10 cellular contexts compared by ENCODE assay signal in genomic region chr2:177784449-177784845, GRCh38.
DNase-seq lines count a peak whose midpoint lies in the region; ATAC-seq and TF ChIP-seq lines count a peak whose summit lies in the region.
"Had no signal": no experiment of that assay in that cellular context is flagged by ENCODE, and none has a peak within 500 bp of the region (broad histone marks: within the 10 kb centered on the region; RNA-seq: fewer than 3 reads in every experiment).

No MANE protein-coding gene starts in this region.

- TF ChIP-seq CTCF in BJ (IDR thresholded peaks at IDR 0.05; ENCODE audit: insufficient read depth, low read depth, low read length) (no peak), esophagus muscularis mucosa (IDR thresholded peaks at IDR 0.05) (no peak)

- intact Hi-C loops in esophagus muscularis mucosa (cut with DNase I) = no loop called here

- peaks cover 33% of the 10 kb centered on the region for H3K4me1 Mint-ChIP-seq in activated CD4-positive, alpha-beta memory T cell treated with anti-CD3 and anti-CD28 coated beads, Interleukin-2, amount 10 ng/mL, durations not matched to agents 7 days and 5 days

- no peak for TF ChIP-seq EP300 in esophagus muscularis mucosa (IDR thresholded peaks at IDR 0.05)

- CTCF ChIA-PET in BJ (lab: Yijun Ruan, JAX) = no interaction called here
- CTCF ChIA-PET in activated CD4-positive, alpha-beta memory T cell treated with anti-CD3 and anti-CD28 coated beads, Interleukin-2, amount 10 ng/mL, durations not matched to agents 7 days and 5 days (lab: Charles Lee) = interaction anchor here (3.2 kb wide), 1 partner anchor 11 kb away, joined by 20 read pairs; no protein-coding TSS in a partner anchor

- H3K27me3 ChIP-seq in BJ (ENCODE audit: control insufficient read depth, insufficient read depth, low read length) (no peaks in the 10 kb centered on the region; the same call in 1 of the 2 replicates), esophagus muscularis mucosa (no peaks in the 10 kb centered on the region)
- H3K27me3 ChIP-seq: neutrophil had no signal

- peaks cover 7% of the 10 kb centered on the region for H3K27me3 Mint-ChIP-seq in activated CD4-positive, alpha-beta memory T cell treated with anti-CD3 and anti-CD28 coated beads, Interleukin-2, amount 10 ng/mL, durations not matched to agents 7 days and 5 days

- H3K4me3 ChIP-seq in BJ (ENCODE audit: low read depth, low read length) = no peak overlapping the region
- no peak overlapping the region for H3K4me3 ChIP-seq in esophagus muscularis mucosa

- H3K9me3 Mint-ChIP-seq in activated CD4-positive, alpha-beta memory T cell treated with anti-CD3 and anti-CD28 coated beads, Interleukin-2, amount 10 ng/mL, durations not matched to agents 7 days and 5 days = peaks cover 5% of the 10 kb centered on the region

- H3K36me3 ChIP-seq in BJ (ENCODE audit: control insufficient read depth, insufficient read depth, low read length) (no peaks in the 10 kb centered on the region), esophagus muscularis mucosa (no peaks in the 10 kb centered on the region)
- H3K36me3 ChIP-seq: neutrophil had no signal

- H3K9me3 ChIP-seq in esophagus muscularis mucosa = no peaks in the 10 kb centered on the region
- H3K9me3 ChIP-seq: neutrophil had no signal

- H3K4me1 ChIP-seq in esophagus muscularis mucosa = peaks cover 0 to 5% (median 2%) of the 10 kb centered on the region in 4 donors

- H3K27ac Mint-ChIP-seq in activated CD4-positive, alpha-beta memory T cell treated with anti-CD3 and anti-CD28 coated beads, Interleukin-2, amount 10 ng/mL, durations not matched to agents 7 days and 5 days = peak overlapping the region; percentile 39

- TF ChIP-seq POLR2A in esophagus muscularis mucosa (IDR thresholded peaks at IDR 0.05; ENCODE audit: low read depth) = no peak

- peak overlapping the region; percentile 29 for H3K4me3 Mint-ChIP-seq in activated CD4-positive, alpha-beta memory T cell treated with anti-CD3 and anti-CD28 coated beads, Interleukin-2, amount 10 ng/mL, durations not matched to agents 7 days and 5 days

- ATAC-seq in GM18502 (IDR thresholded peaks at IDR 0.05; ENCODE audit: poor library complexity, unreplicated experiment) (no peak), GM18519 (IDR thresholded peaks at IDR 0.05; ENCODE audit: low FRiP score, unreplicated experiment) (no peak)

- no peaks in the 10 kb centered on the region for H3K36me3 Mint-ChIP-seq in activated CD4-positive, alpha-beta memory T cell treated with anti-CD3 and anti-CD28 coated beads, Interleukin-2, amount 10 ng/mL, durations not matched to agents 7 days and 5 days (ENCODE audit: low read depth)

- DNase-seq in BJ (ENCODE audit: low read depth) (peak; percentile 66), H4 (ENCODE audit: low spot score) (peak; percentile 62), kidney tubule cell (ENCODE audit: low spot score) (peak; percentile 14), anterior cingulate cortex (lab: John Stamatoyannopoulos, UW) (no peak), esophagus muscularis mucosa (ENCODE audit: extremely low spot score) (no peak)
- DNase-seq in activated CD4-positive, alpha-beta memory T cell treated with anti-CD3 and anti-CD28 coated beads, Interleukin-2, amount 10 ng/mL, durations not matched to agents 7 days and 5 days = no peak
- DNase-seq: NCI-H187 had no signal

- H3K27ac ChIP-seq in esophagus muscularis mucosa (replicated peaks in 1 of 4) = no peak overlapping the region
- H3K27ac ChIP-seq: neutrophil had no signal

- POLR2A ChIA-PET in BJ (lab: Charles Lee) = no interaction called here
- POLR2A ChIA-PET in activated CD4-positive, alpha-beta memory T cell treated with anti-CD3 and anti-CD28 coated beads, Interleukin-2, amount 10 ng/mL, durations not matched to agents 7 days and 5 days (lab: Charles Lee) = interaction anchor here (1.5 kb wide), 1 partner anchor 11 kb away, joined by 5 read pairs; no protein-coding TSS in a partner anchor

Comparison
In these comparisons a context has a peak if more than half of its experiments do, and no peak if none do; other contexts are left out.
1. DNase-seq: peak in BJ (single experiment), H4 (single experiment) and kidney tubule cell (single experiment); none in activated CD4-positive, alpha-beta memory T cell treated with anti-CD3 and anti-CD28 coated beads, Interleukin-2, amount 10 ng/mL, durations not matched to agents 7 days and 5 days (single experiment), anterior cingulate cortex (0 of 58) and esophagus muscularis mucosa (single experiment).